3 cellular contexts compared by ENCODE assay signal in the genomic region with DNA sequence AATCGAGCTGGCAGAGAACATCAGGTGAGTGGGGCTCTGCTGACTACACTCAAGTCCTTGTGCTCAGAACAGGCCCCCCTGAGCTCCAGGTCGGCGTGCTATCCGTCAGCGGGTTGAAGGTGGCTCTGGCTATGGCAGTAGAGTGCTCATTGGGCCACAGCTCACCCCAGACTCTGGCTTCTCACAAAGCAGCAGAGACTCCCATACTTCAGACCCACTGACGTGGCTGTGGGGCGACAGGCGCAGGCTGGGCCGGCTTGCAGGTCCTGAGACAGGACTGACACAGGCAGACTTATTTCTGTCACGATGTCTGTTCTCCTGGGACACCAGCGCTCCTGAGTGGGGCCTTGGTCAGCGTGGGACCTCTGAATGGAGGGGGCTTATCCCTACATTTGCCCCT. TPM values are rescaled to one million over a fixed set of nuclear protein-coding genes. Genes with fewer than 3 reads are reported as not detected.
"Had no signal": no experiment of that assay in that cellular context is flagged by ENCODE, and none has a peak within 500 bp of the region (broad histone marks: within the 10 kb centered on the region; RNA-seq: fewer than 3 reads in every experiment).

No MANE protein-coding gene starts in this region.

RNA-seq across cellular contexts. Expression of gene C1QTNF9B, which starts 2.6 kb away (rescaled TPM):
- total RNA-seq: HepG2, HT-29 had no signal
- polyA plus RNA-seq: HepG2, IgD-negative memory B cell had no signal
